Comparison of ENCODE assay signal across 2 cellular contexts in genomic region chr14:89544636-89545301, GRCh38.
TF ChIP-seq lines count a peak whose summit lies in the region.

No MANE protein-coding gene starts in this region.

TF ChIP-seq in A549, 52 proteins besides CTCF, POLR2A, EP300 and RAD21 (continued from another document):
- TF ChIP-seq RCOR1 (IDR thresholded peaks at IDR 0.05; ENCODE audit: low read depth, low read length) (no peak), SREBF2 (IDR thresholded peaks at IDR 0.05) (no peak), EHF (CRISPR knock-in tag; IDR thresholded peaks at IDR 0.05) (no peak), HOXB5 (CRISPR knock-in tag; IDR thresholded peaks at IDR 0.05) (no peak), KDM5A (IDR thresholded peaks at IDR 0.05) (no peak)

TF ChIP-seq in GM23338, 12 proteins besides CTCF, POLR2A, EP300 and RAD21 (continued from another document):
- TF ChIP-seq ZNF462 (CRISPR knock-in tag; IDR thresholded peaks at IDR 0.05) (no peak), CREB1 (CRISPR knock-in tag; IDR thresholded peaks at IDR 0.05; ENCODE audit: low read depth) (no peak), POLR2AphosphoS5 (IDR thresholded peaks at IDR 0.05; ENCODE audit: low read depth) (no peak)
